16 cellular contexts compared by ENCODE assay signal in the genomic region with DNA sequence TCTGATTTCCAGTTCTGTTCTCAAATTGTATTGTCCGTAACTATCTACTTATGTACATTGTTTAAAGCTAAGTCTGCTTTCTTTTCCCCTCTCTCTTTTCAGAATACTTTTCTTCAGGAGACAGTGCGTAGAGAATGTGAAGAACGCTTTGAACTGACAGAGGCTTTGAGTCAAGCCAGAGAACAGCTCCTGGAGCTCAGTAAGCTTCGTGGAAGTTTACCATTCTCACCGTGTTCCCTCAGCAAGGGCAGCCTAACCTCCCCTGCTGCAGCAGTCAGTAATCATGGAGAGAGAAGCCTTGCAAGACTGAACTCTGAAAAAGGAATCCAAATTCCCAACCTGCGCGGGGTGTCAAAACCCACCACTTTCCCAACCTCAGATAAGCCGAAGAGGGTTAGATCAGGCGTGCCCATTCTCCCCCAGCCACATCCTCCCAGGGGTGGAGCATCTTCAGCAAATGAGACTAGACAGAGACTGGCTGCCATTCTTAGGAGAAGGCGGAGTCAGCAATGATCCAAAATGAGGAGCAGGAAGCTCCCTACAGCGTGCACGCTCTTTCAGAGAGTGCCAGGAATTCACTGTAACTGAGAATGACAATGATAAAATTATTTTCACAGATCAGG.
DNase-seq lines count a peak whose midpoint lies in the region; ATAC-seq and TF ChIP-seq lines count a peak whose summit lies in the region.
"Had no signal": no experiment of that assay in that cellular context is flagged by ENCODE, and none has a peak within 500 bp of the region (broad histone marks: within the 10 kb centered on the region; RNA-seq: fewer than 3 reads in every experiment).

No MANE protein-coding gene starts in this region.

- TF ChIP-seq POLR2A in transverse colon (IDR thresholded peaks at IDR 0.05) = no peak

- no peak for TF ChIP-seq EP300 in transverse colon (IDR thresholded peaks at IDR 0.05; ENCODE audit: low read depth)

- peak; percentile 27 for DNase-seq in NCI-H2227 (lab: John Stamatoyannopoulos, UW; ENCODE audit: unreplicated experiment)
- DNase-seq in fibroblast of the aortic adventitia (ENCODE audit: low read depth) = peak; percentile 24
- DNase-seq in kidney tubule cell (ENCODE audit: low spot score) = peak; percentile 8
- no peak for DNase-seq in transverse colon
- DNase-seq in NCI-H510A treated with DMSO at 0.1 percent for 48 hours (lab: John Stamatoyannopoulos, UW) = no peak
- no peak for DNase-seq in stimulated activated naive CD4-positive, alpha-beta T cell (lab: John Stamatoyannopoulos, UW)
- DNase-seq: activated CD4-positive, alpha-beta T cell treated with anti-CD3 and anti-CD28 coated beads, Interleukin-2, amount 50 U/mL, for 4 hours; activated T-cell treated with anti-CD3 and anti-CD28 coated beads, Interleukin-2, amount 50 U/mL, for 1 hour; DMS 273 treated with DMSO at 0.1 percent for 48 hours; NCI-H2081; NCI-H774; Peyer's patch; stimulated activated CD4-positive, alpha-beta T cell treated with anti-CD3 and anti-CD28 coated beads, Interleukin-2, amount 100 ng/mL, for 48 hours had no signal

- H3K27me3 ChIP-seq in transverse colon = no peaks in the 10 kb centered on the region
- H3K27me3 ChIP-seq: BLaER1, Peyer's patch had no signal

- H3K4me3 ChIP-seq in fibroblast of the aortic adventitia (ENCODE audit: low read depth, low read length) (peak overlapping the region; percentile 34), transverse colon (peak overlapping the region in 1 of 4 donors; percentile 17)
- H3K4me3 ChIP-seq: BLaER1, Peyer's patch had no signal

- no peak for ATAC-seq in GM19023 (IDR thresholded peaks at IDR 0.05; ENCODE audit: unreplicated experiment)
- ATAC-seq: activated naive CD4-positive, alpha-beta T cell treated with anti-CD3 and anti-CD28 coated beads, Interleukin-2, amount 50 U/mL, for 72 hours had no signal

- H3K27ac ChIP-seq in transverse colon = peak overlapping the region; percentile 21 to 68 (median 62)
- H3K27ac ChIP-seq: BLaER1 had no signal

- H3K4me1 ChIP-seq in transverse colon = no peaks in the 10 kb centered on the region
- H3K4me1 ChIP-seq: Peyer's patch had no signal

- intact Hi-C loops in transverse colon (cut with DNase I; ENCODE audit: low total_unique reads) = no loop called here

- 77 to 87% methylated on average over 5 to 12 of the region's 12 CpGs for WGBS in transverse colon (ENCODE audit: low coverage in 1 of 2), 2 donors

- H3K36me3 ChIP-seq in transverse colon = no peaks in the 10 kb centered on the region
- H3K36me3 ChIP-seq: BLaER1, Peyer's patch had no signal

- TF ChIP-seq CTCF in fibroblast of the aortic adventitia (IDR thresholded peaks at IDR 0.05; ENCODE audit: insufficient read depth, low read length) (no peak), transverse colon (IDR thresholded peaks at IDR 0.05) (no peak)

- H3K9me3 ChIP-seq in transverse colon = no peaks in the 10 kb centered on the region
- H3K9me3 ChIP-seq: BLaER1, Peyer's patch had no signal

- in situ Hi-C loops in transverse colon (cut with MboI; ENCODE audit: low pct_ligation_motif_present in 1 of 4, low pct_unique_long_range_greater_than_20kb in 1 of 4, low sequenced_read_pairs in 3 of 4) = no loop called here

Comparison
In these comparisons a context has a peak if more than half of its experiments do, and no peak if none do; other contexts are left out.
1. DNase-seq: peak in NCI-H2227 (single experiment), fibroblast of the aortic adventitia (single experiment) and kidney tubule cell (single experiment); none in transverse colon (single experiment), NCI-H510A treated with DMSO at 0.1 percent for 48 hours (single experiment) and stimulated activated naive CD4-positive, alpha-beta T cell (0 of 6).